Comparison of ENCODE assay signal across 15 cellular contexts in the genomic region with DNA sequence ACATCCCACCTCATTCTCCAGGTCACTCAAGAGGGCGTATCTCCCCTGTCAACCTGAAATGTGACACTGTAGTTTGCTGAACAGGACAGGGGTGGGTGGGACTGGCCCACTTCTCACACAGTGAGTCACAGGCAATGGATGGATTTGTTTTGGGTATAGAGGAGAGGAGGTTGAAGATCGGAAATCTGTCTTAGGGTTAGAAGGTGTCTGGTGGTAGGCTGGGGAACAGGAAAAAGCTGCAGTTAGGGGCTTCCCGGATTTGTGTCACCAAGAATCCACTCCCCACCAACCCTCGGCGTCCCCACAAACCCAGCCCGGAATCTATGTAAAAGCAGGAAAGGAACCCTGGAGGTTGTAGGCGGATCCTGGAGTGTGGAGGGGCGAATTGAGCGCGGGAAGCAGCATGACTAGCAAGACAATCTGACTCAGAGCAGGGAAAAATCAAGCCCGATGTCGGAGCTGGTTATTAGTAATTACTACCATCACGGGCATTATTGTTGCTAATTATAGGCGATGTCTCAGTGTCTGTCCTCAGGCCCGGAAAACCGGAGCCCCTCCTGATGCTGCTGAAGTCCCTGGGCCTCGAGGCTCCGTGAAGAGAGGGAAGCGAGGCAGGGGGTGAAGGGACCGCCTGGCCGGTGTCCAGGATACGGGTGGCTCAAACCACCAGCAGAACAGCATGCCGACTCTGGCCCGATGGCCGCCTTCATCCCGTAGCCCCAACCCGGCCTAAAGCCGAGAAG. TPM values are rescaled to one million over a fixed set of nuclear protein-coding genes. Genes with fewer than 3 reads are reported as not detected.
DNase-seq lines count a peak whose midpoint lies in the region; ATAC-seq, FAIRE-seq and TF ChIP-seq lines count a peak whose summit lies in the region.
"Had no signal": no experiment of that assay in that cellular context is flagged by ENCODE, and none has a peak within 500 bp of the region (broad histone marks: within the 10 kb centered on the region; RNA-seq: fewer than 3 reads in every experiment).

No MANE protein-coding gene starts in this region.

- peak overlapping the region; percentile 8 for H3K27ac Mint-ChIP-seq in activated naive CD4-positive, alpha-beta T cell treated with anti-CD3 and anti-CD28 coated beads, Interleukin-2, amount 50 U/mL, for 24 hours
- H3K27ac Mint-ChIP-seq in astrocyte (ENCODE audit: unreplicated experiment) (peak overlapping the region; percentile 86), type B pancreatic cell (no peak overlapping the region)
- H3K27ac Mint-ChIP-seq in activated naive CD4-positive, alpha-beta T cell treated with anti-CD3 and anti-CD28 coated beads, Interleukin-2, amount 50 U/mL, for 72 hours: peak overlapping the region in 1 of 2 donors; percentile 62

- no peak overlapping the region for H3K4me3 Mint-ChIP-seq in activated naive CD4-positive, alpha-beta T cell treated with anti-CD3 and anti-CD28 coated beads, Interleukin-2, amount 50 U/mL, for 24 hours
- H3K4me3 Mint-ChIP-seq in astrocyte (ENCODE audit: unreplicated experiment) (peak overlapping the region; percentile 60), type B pancreatic cell (peak overlapping the region; percentile 85)

- no peak for DNase-seq in activated naive CD4-positive, alpha-beta T cell treated with anti-CD3 and anti-CD28 coated beads, Interleukin-2, amount 50 U/mL, for 16 hours
- DNase-seq in astrocyte (ENCODE audit: low read depth) (peak; percentile 38), kidney (peak; percentile 67), type B pancreatic cell (ENCODE audit: extremely low spot score, unreplicated experiment) (no peak), germinal center (ENCODE audit: low spot score) (no peak)
- no peak for DNase-seq in activated naive CD4-positive, alpha-beta T cell treated with anti-CD3 and anti-CD28 coated beads, Interleukin-2, amount 50 U/mL, for 72 hours (ENCODE audit: low spot score in 2 of 2)
- no peak for DNase-seq in central memory CD4-positive, alpha-beta T cell
- DNase-seq: cerebellar nuclear complex, GDM1, KBM-7, NCI-H2107 had no signal

- H3K36me3 ChIP-seq in astrocyte (ENCODE audit: insufficient read depth, low read length) (no peaks in the 10 kb centered on the region), kidney (ENCODE audit: control insufficient read depth in 1 of 2, insufficient read depth in 2 of 2, low read length in 2 of 2) (no peaks in the 10 kb centered on the region)

- peaks cover 38% of the 10 kb centered on the region for H3K27me3 ChIP-seq in astrocyte (ENCODE audit: insufficient read depth, low read length)

- peaks cover 29% of the 10 kb centered on the region for H3K79me2 ChIP-seq in astrocyte (ENCODE audit: insufficient read depth, low read length)

- intact Hi-C loops in kidney (cut with DNase I): no loop called here

- peak overlapping the region; percentile 62 for H3K9ac ChIP-seq in astrocyte (ENCODE audit: low read length)
- no peak overlapping the region for H3K9ac ChIP-seq in kidney (ENCODE audit: low read length in 2 of 2)

- peak overlapping the region; percentile 82 for H3K4me2 ChIP-seq in astrocyte (ENCODE audit: low read length)

- no peak overlapping the region for H3K27ac ChIP-seq in astrocyte (ENCODE audit: low read depth, low read length)
- H3K27ac ChIP-seq in kidney (ENCODE audit: low read depth in 2 of 2, low read length in 2 of 2): no peak overlapping the region

- FAIRE-seq in astrocyte (lab: Jason Lieb, UNC) (no peak), kidney (lab: Jason Lieb, UNC) (no peak)
- FAIRE-seq: frontal cortex, H54 had no signal

- H3K9me3 Mint-ChIP-seq in activated naive CD4-positive, alpha-beta T cell treated with anti-CD3 and anti-CD28 coated beads, Interleukin-2, amount 50 U/mL, for 24 hours: no peaks in the 10 kb centered on the region
- H3K9me3 Mint-ChIP-seq in astrocyte (ENCODE audit: unreplicated experiment) (peaks cover 19% of the 10 kb centered on the region), type B pancreatic cell (no peaks in the 10 kb centered on the region)
- no peaks in the 10 kb centered on the region for H3K9me3 Mint-ChIP-seq in activated naive CD4-positive, alpha-beta T cell treated with anti-CD3 and anti-CD28 coated beads, Interleukin-2, amount 50 U/mL, for 72 hours

- peak overlapping the region; percentile 66 for H2AFZ ChIP-seq in astrocyte (ENCODE audit: low read depth, low read length)

- peak overlapping the region; percentile 33 for H3K4me3 ChIP-seq in astrocyte (ENCODE audit: insufficient read depth, low read depth, low read length)
- peak overlapping the region in 1 of 2 donors; percentile 17 for H3K4me3 ChIP-seq in kidney (ENCODE audit: low read length in 2 of 2)

- H3K9me3 ChIP-seq in astrocyte (ENCODE audit: insufficient read depth, low read depth, low read length) (no peaks in the 10 kb centered on the region), kidney (ENCODE audit: control insufficient read depth in 1 of 2, low read length in 2 of 2) (no peaks in the 10 kb centered on the region)

- ATAC-seq in activated naive CD4-positive, alpha-beta T cell treated with anti-CD3 and anti-CD28 coated beads, Interleukin-2, amount 50 U/mL, for 72 hours: no peak

- H3K36me3 Mint-ChIP-seq in activated naive CD4-positive, alpha-beta T cell treated with anti-CD3 and anti-CD28 coated beads, Interleukin-2, amount 50 U/mL, for 24 hours: no peaks in the 10 kb centered on the region
- H3K36me3 Mint-ChIP-seq in astrocyte (ENCODE audit: low read depth, unreplicated experiment) (no peaks in the 10 kb centered on the region), type B pancreatic cell (peaks cover 7% of the 10 kb centered on the region)
- peaks cover 22 to 26% of the 10 kb centered on the region in 2 donors for H3K36me3 Mint-ChIP-seq in activated naive CD4-positive, alpha-beta T cell treated with anti-CD3 and anti-CD28 coated beads, Interleukin-2, amount 50 U/mL, for 72 hours

- H3K4me1 ChIP-seq in astrocyte (ENCODE audit: insufficient read depth, low read length): peaks cover 14% of the 10 kb centered on the region
- H3K4me1 ChIP-seq in kidney (ENCODE audit: control insufficient read depth in 1 of 2, insufficient read depth in 1 of 2, low read depth in 1 of 2, low read length in 2 of 2): peaks cover 0 to 5% of the 10 kb centered on the region in 2 donors

- H3K4me1 Mint-ChIP-seq in activated naive CD4-positive, alpha-beta T cell treated with anti-CD3 and anti-CD28 coated beads, Interleukin-2, amount 50 U/mL, for 24 hours: peaks cover 5% of the 10 kb centered on the region
- H3K4me1 Mint-ChIP-seq in astrocyte (ENCODE audit: low read depth, unreplicated experiment) (no peaks in the 10 kb centered on the region), type B pancreatic cell (ENCODE audit: unreplicated experiment) (peaks cover 24% of the 10 kb centered on the region)

- H4K20me1 ChIP-seq in astrocyte (ENCODE audit: insufficient read depth, low read length): no peaks in the 10 kb centered on the region

- peaks cover 43% of the 10 kb centered on the region for H3K27me3 Mint-ChIP-seq in activated naive CD4-positive, alpha-beta T cell treated with anti-CD3 and anti-CD28 coated beads, Interleukin-2, amount 50 U/mL, for 24 hours
- H3K27me3 Mint-ChIP-seq in astrocyte (ENCODE audit: low read depth, unreplicated experiment) (peaks cover 62% of the 10 kb centered on the region), type B pancreatic cell (peaks cover 82% of the 10 kb centered on the region)

- TF ChIP-seq CTCF in astrocyte (IDR thresholded peaks at IDR 0.05; ENCODE audit: insufficient read depth, low read depth, low read length): no peak
- TF ChIP-seq CTCF in kidney (IDR thresholded peaks at IDR 0.05; ENCODE audit: borderline replicate concordance, extremely low read depth, insufficient read depth): no peak
- no peak for TF ChIP-seq CTCF in type B pancreatic cell (conservative IDR thresholded peaks at IDR 0.05)

RNA-seq across cellular contexts. Expression of gene IRX1, which starts 1.7 kb away (rescaled TPM):
- 0.14 and 0.52 TPM in 2 replicates for total RNA-seq in astrocyte
- 62.0 TPM for total RNA-seq in kidney
- polyA plus RNA-seq in kidney (ENCODE audit: insufficient read depth, low read depth, low replicate concordance): 17.3 TPM
- total RNA-seq in type B pancreatic cell (ENCODE audit: low replicate concordance): 24.1 and 25.0 TPM in 2 replicates
- not detected for total RNA-seq in activated naive CD4-positive, alpha-beta T cell treated with anti-CD3 and anti-CD28 coated beads, Interleukin-2, amount 50 U/mL, for 72 hours
- total RNA-seq: T-helper 2 cell treated with Interferon-gamma antibody and Interleukin-4, amounts not matched to agents 100 ng/mL and 5 ng/mL, for 36 hours had no signal

Comparison
In these comparisons a context has a peak if more than half of its experiments do, and no peak if none do; other contexts are left out.
1. DNase-seq: peak in astrocyte (single experiment) and kidney (single experiment); none in activated naive CD4-positive, alpha-beta T cell treated with anti-CD3 and anti-CD28 coated beads, Interleukin-2, amount 50 U/mL, for 16 hours (single experiment), type B pancreatic cell (single experiment), activated naive CD4-positive, alpha-beta T cell treated with anti-CD3 and anti-CD28 coated beads, Interleukin-2, amount 50 U/mL, for 72 hours (0 of 2), central memory CD4-positive, alpha-beta T cell (single experiment) and germinal center (single experiment).
2. RNA of gene IRX1, which starts 1.7 kb away (total RNA-seq): 62.0 TPM in kidney (single experiment) and 24.1 to 25.0 TPM in type B pancreatic cell; 0.14 to 0.52 TPM in astrocyte and not detected in activated naive CD4-positive, alpha-beta T cell treated with anti-CD3 and anti-CD28 coated beads, Interleukin-2, amount 50 U/mL, for 72 hours; every median in the first group is over 10 times any median in the second.